12 cellular contexts compared by ENCODE assay signal in genomic region chr5:159913048-159913447, GRCh38. TPM values are rescaled to one million over a fixed set of nuclear protein-coding genes. Genes with fewer than 3 reads are reported as not detected.
DNase-seq lines count a peak whose midpoint lies in the region; ATAC-seq and TF ChIP-seq lines count a peak whose summit lies in the region.
"Had no signal": no experiment of that assay in that cellular context is flagged by ENCODE, and none has a peak within 500 bp of the region (broad histone marks: within the 10 kb centered on the region; RNA-seq: fewer than 3 reads in every experiment).

No MANE protein-coding gene starts in this region.

- H3K4me1 ChIP-seq in smooth muscle cell (ENCODE audit: low read depth) (no peaks in the 10 kb centered on the region), testis (peaks cover 6% of the 10 kb centered on the region)

- no peak for TF ChIP-seq POLR2A in testis (IDR thresholded peaks at IDR 0.05)

- no peak for TF ChIP-seq CTCF in smooth muscle cell (IDR thresholded peaks at IDR 0.05; ENCODE audit: borderline replicate concordance, insufficient read depth, poor library complexity, severe bottlenecking)
- TF ChIP-seq CTCF in testis (IDR thresholded peaks at IDR 0.05), result no peak

- no peaks in the 10 kb centered on the region for H3K79me2 ChIP-seq in smooth muscle cell (ENCODE audit: low read depth)

- H2AFZ ChIP-seq in smooth muscle cell (ENCODE audit: low read depth), result no peak overlapping the region

- H3K9me3 ChIP-seq in smooth muscle cell (replicated peaks; ENCODE audit: low read depth), result no peaks in the 10 kb centered on the region
- no peaks in the 10 kb centered on the region for H3K9me3 ChIP-seq in testis

- no peak overlapping the region for H3K9ac ChIP-seq in smooth muscle cell (ENCODE audit: low read depth)

- H3K4me3 ChIP-seq in smooth muscle cell, result no peak overlapping the region
- H3K4me3 ChIP-seq in testis, result no peak overlapping the region

- H4K20me1 ChIP-seq in smooth muscle cell (ENCODE audit: low read depth), result no peaks in the 10 kb centered on the region

- intact Hi-C loops in testis (cut with DNase I; ENCODE audit: low total_unique reads), result loop anchor here (10.0 kb wide), 1 partner anchor 468 kb away; no protein-coding TSS in a partner anchor

- peak overlapping the region; percentile 72 for H3K27ac ChIP-seq in smooth muscle cell (ENCODE audit: low read depth)
- no peak overlapping the region for H3K27ac ChIP-seq in testis

- peaks cover 7% of the 10 kb centered on the region for H3F3A ChIP-seq in smooth muscle cell (ENCODE audit: low read depth)

- H3K27me3 ChIP-seq in smooth muscle cell (ENCODE audit: low read depth), result peaks cover 27% of the 10 kb centered on the region
- no peaks in the 10 kb centered on the region for H3K27me3 ChIP-seq in testis

- peak; percentile 69 for DNase-seq in HCEC 1CT
- peak; percentile 56 for DNase-seq in amniotic stem cell (lab: John Stamatoyannopoulos, UW)
- DNase-seq in glomerular visceral epithelial cell (ENCODE audit: extremely low spot score), result peak; percentile 40
- no peak for DNase-seq in smooth muscle cell (lab: John Stamatoyannopoulos, UW; ENCODE audit: unreplicated experiment)
- DNase-seq in NAMALWA (ENCODE audit: low spot score), result no peak
- no peak for DNase-seq in testis
- DNase-seq: activated naive CD8-positive, alpha-beta T cell treated with anti-CD3 and anti-CD28 coated beads for 36 hours; DMS53; NCI-H82; retina had no signal

- WGBS in smooth muscle cell (ENCODE audit: low lambda C conversion rate), result 33% methylated on average over 6 of the region's 6 CpGs
- WGBS in testis, 2 donors, result 46 to 62% methylated on average over 6 of the region's 6 CpGs

- peak overlapping the region; percentile 39 for H3K4me2 ChIP-seq in smooth muscle cell

- H3K36me3 ChIP-seq in smooth muscle cell (ENCODE audit: low read depth) (no peaks in the 10 kb centered on the region), testis (ENCODE audit: low read depth, missing control alignments) (no peaks in the 10 kb centered on the region)

- ATAC-seq in HG02870 (IDR thresholded peaks at IDR 0.05; ENCODE audit: unreplicated experiment), result no peak
- no peak for ATAC-seq in GM19452 (IDR thresholded peaks at IDR 0.05; ENCODE audit: unreplicated experiment)

RNA-seq across cellular contexts. Expression of gene ADRA1B, which starts 3.2 kb away (rescaled TPM):
- total RNA-seq in smooth muscle cell (0.09 and 0.36 TPM in 2 replicates), testis (1 to 10 TPM in 1 of 2 donors, under 1 TPM in 1; 0.93 to 1.2 TPM)
- polyA plus RNA-seq in smooth muscle cell (0.34 and 1.2 TPM in 2 replicates), testis (ENCODE audit: insufficient read depth, low read depth, low replicate concordance) (1.1 TPM)
- total RNA-seq: activated naive CD8-positive, alpha-beta T cell treated with anti-CD3 and anti-CD28 coated beads for 36 hours had no signal

Comparison
In these comparisons a context has a peak if more than half of its experiments do, and no peak if none do; other contexts are left out.
1. DNase-seq: peak in HCEC 1CT (single experiment), amniotic stem cell (single experiment) and glomerular visceral epithelial cell (single experiment); none in smooth muscle cell (single experiment), NAMALWA (single experiment) and testis (single experiment).